In the genomic region with DNA sequence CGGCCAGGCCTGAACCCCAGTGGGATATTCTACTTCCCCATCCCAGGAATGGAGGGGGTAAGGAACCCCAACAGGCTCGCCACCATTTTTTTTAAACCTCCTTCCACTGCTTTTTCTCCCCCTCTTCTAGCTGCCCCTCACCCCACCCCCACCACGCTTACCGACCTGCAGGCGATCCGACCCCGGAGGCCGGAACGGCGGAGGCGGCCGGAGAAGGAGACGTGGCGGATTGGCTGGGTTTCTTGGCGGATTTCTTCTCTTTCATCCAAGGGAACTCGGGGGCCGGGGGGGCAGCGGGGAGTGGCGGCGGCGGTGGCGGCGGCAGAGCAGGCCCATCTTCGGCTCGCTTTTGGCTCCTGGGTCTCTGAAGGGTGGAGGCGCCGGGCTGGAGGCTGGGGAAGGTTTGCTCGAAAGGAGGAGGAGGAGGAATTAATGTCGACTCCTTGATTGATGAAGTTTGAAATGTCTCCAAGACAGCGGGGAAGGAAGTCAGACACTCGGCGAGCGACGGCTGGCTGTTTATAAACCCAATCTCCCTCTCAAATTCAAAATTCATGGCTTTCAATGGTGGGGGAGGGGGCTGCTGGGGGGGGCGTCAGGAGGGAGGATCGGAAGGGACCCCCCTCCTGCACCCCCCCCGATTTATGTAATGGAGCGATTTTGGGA, we compare ENCODE assay signal across 8 cellular contexts. TPM values are rescaled to one million over a fixed set of nuclear protein-coding genes. Genes with fewer than 3 reads are reported as not detected.
A peak's percentile ranks its signal among the peaks of the same experiment; 100 is the strongest.
DNase-seq lines count a peak whose midpoint lies in the region; ATAC-seq and TF ChIP-seq lines count a peak whose summit lies in the region.

No MANE protein-coding gene starts in this region.

- H3K4me3 ChIP-seq in fibroblast of pulmonary artery (replicated peaks; ENCODE audit: low read depth, low read length), result peak overlapping the region; percentile 80

- in situ Hi-C loops in ACHN (cut with HindIII; ENCODE audit: low pct_ligation_motif_present, low pct_unique_long_range_greater_than_20kb, low sequenced_read_pairs), result no loop called here

- POLR2A ChIA-PET in HEK293T (lab: Yijun Ruan, JAX), result interaction anchor here (3.5 kb wide), 1 partner anchor 44 kb away, joined by 18 read pairs; a partner anchor contains a TSS

- ATAC-seq in omental fat pad (ENCODE audit: low FRiP score) (peak; percentile 55), GM18519 (IDR thresholded peaks at IDR 0.05; ENCODE audit: low FRiP score, unreplicated experiment) (no peak)

- CTCF ChIA-PET in HEK293T (lab: Yijun Ruan, JAX), result interaction anchor here (0.6 kb wide), 1 partner anchor 681 kb away, joined by 3 read pairs; no protein-coding TSS in a partner anchor

- TF ChIP-seq CTCF in fibroblast of pulmonary artery (IDR thresholded peaks at IDR 0.05; ENCODE audit: low read length, missing control alignments) (no peak), omental fat pad (IDR thresholded peaks at IDR 0.05) (no peak)

- DNase-seq in ACHN, result peak; percentile 80
- peak; percentile 70 for DNase-seq in HEK293T (ENCODE audit: extremely low spot score)
- DNase-seq in activated T-cell treated with anti-CD3 and anti-CD28 coated beads for 48 hours (ENCODE audit: low read depth), result peak; percentile 23
- DNase-seq in fibroblast of pulmonary artery (ENCODE audit: low read depth), result peak; percentile 81
- no peak for DNase-seq in omental fat pad (ENCODE audit: low spot score)
- DNase-seq in cerebellar nuclear complex (lab: John Stamatoyannopoulos, UW), result no peak
- DNase-seq in DMS53 treated with DMSO at 0.1 percent for 48 hours (lab: John Stamatoyannopoulos, UW; ENCODE audit: unreplicated experiment), result no peak

TF ChIP-seq in HEK293T, 16 proteins besides CTCF, POLR2A, EP300 and RAD21:
- TF ChIP-seq CTBP1 (IDR thresholded peaks at IDR 0.05; ENCODE audit: borderline replicate concordance) (peak; percentile 58; the same call in 1 of the 2 replicates), ZNF384 (IDR thresholded peaks at IDR 0.05) (0 out of 2 replicates have a peak, but pooled peaks have one; percentile 46), FOXM1 (IDR thresholded peaks at IDR 0.05; ENCODE audit: borderline replicate concordance) (0 out of 2 replicates have a peak, but pooled peaks have one; percentile 51), SUZ12 (IDR thresholded peaks at IDR 0.05) (no peak), BHLHE40 (IDR thresholded peaks at IDR 0.05; ENCODE audit: borderline replicate concordance) (no peak), FOXA1 (IDR thresholded peaks at IDR 0.05) (no peak)
- TF ChIP-seq, protein P1, sequence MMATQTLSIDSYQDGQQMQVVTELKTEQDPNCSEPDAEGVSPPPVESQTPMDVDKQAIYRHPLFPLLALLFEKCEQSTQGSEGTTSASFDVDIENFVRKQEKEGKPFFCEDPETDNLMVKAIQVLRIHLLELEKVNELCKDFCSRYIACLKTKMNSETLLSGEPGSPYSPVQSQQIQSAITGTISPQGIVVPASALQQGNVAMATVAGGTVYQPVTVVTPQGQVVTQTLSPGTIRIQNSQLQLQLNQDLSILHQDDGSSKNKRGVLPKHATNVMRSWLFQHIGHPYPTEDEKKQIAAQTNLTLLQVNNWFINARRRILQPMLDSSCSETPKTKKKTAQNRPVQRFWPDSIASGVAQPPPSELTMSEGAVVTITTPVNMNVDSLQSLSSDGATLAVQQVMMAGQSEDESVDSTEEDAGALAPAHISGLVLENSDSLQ (IDR thresholded peaks at IDR 0.05), result peak; percentile 93

RNA-seq across cellular contexts. Expression of a gene that starts 0.4 kb away (rescaled TPM):
- total RNA-seq in omental fat pad, result 10 to 100 TPM in 3 of 4 donors, 1 to 10 TPM in 1; 9.7 to 35.2 (median 16.3) TPM

RNA-seq across cellular contexts. Expression of a gene that starts 13.7 kb away (rescaled TPM):
- not detected for total RNA-seq in omental fat pad

RNA-seq across cellular contexts. Expression of a gene that starts 33.7 kb away (rescaled TPM):
- 1 to 10 TPM; 1.6 to 8.7 (median 3.4) TPM for total RNA-seq in omental fat pad

RNA-seq across cellular contexts. Expression of a gene that starts 45.6 kb away (rescaled TPM):
- 10 to 100 TPM in 2 of 4 donors, 1 to 10 TPM in 2; 4.8 to 30.3 (median 10.6) TPM for total RNA-seq in omental fat pad

RNA-seq across cellular contexts. Expression of a gene that starts 49.1 kb away (rescaled TPM):
- 1 to 10 TPM in 2 of 4 donors, under 1 TPM in 2; 0.72 to 3.3 (median 1.4) TPM for total RNA-seq in omental fat pad

Comparison
In these comparisons a context has a peak if more than half of its experiments do, and no peak if none do; other contexts are left out.
1. DNase-seq: peak in ACHN (single experiment), HEK293T (single experiment), activated T-cell treated with anti-CD3 and anti-CD28 coated beads for 48 hours (single experiment) and fibroblast of pulmonary artery (single experiment); none in omental fat pad (single experiment), cerebellar nuclear complex (0 of 2) and DMS53 treated with DMSO at 0.1 percent for 48 hours (single experiment).